6 cellular contexts compared by ENCODE assay signal in genomic region chr2:178525010-178525409, GRCh38. TPM values are rescaled to one million over a fixed set of nuclear protein-coding genes. Genes with fewer than 3 reads are reported as not detected.
DNase-seq lines count a peak whose midpoint lies in the region; ATAC-seq and TF ChIP-seq lines count a peak whose summit lies in the region.
"Not testable (repeated sequence)": the region's sequence is repeated elsewhere in the genome, so short reads cannot be mapped to it uniquely, and the experiment has no call there.

No MANE protein-coding gene starts in this region.

- H3K36me3 ChIP-seq in HEK293 (ENCODE audit: control insufficient read depth in 2 of 2, insufficient read depth in 1 of 2, low read length in 2 of 2): not testable (repeated sequence)

- H3K4me3 Mint-ChIP-seq in activated CD4-positive, alpha-beta T cell treated with anti-CD3 and anti-CD28 coated beads, Interleukin-2, amount 10 ng/mL, durations not matched to agents 24 days and 14 days; activated naive CD4-positive, alpha-beta T cell treated with anti-CD3 and anti-CD28 coated beads, Interleukin-2, amount 50 U/mL, for 24 hours: not testable (repeated sequence)
- peak overlapping the region; percentile 51 for H3K4me3 Mint-ChIP-seq in activated T-cell treated with anti-CD3 and anti-CD28 coated beads, Interleukin-2, amount 50 U/mL, for 24 hours
- peak overlapping the region; percentile 34 for H3K4me3 Mint-ChIP-seq in activated naive CD8-positive, alpha-beta T cell treated with anti-CD3 and anti-CD28 coated beads, Interleukin-2, amount 50 U/mL, for 24 hours
- peak overlapping the region in 4 of 5 experiments; percentile 32 to 66 (median 54) for H3K4me3 Mint-ChIP-seq in brain

- not testable (repeated sequence) for H3K4me3 ChIP-seq in HEK293 (ENCODE audit: low read depth, low read length)

- H3K27ac Mint-ChIP-seq in activated CD4-positive, alpha-beta T cell treated with anti-CD3 and anti-CD28 coated beads, Interleukin-2, amount 10 ng/mL, durations not matched to agents 24 days and 14 days; activated T-cell treated with anti-CD3 and anti-CD28 coated beads, Interleukin-2, amount 50 U/mL, for 24 hours; activated naive CD8-positive, alpha-beta T cell treated with anti-CD3 and anti-CD28 coated beads, Interleukin-2, amount 50 U/mL, for 24 hours; brain: not testable (repeated sequence)
- peak overlapping the region; percentile 30 for H3K27ac Mint-ChIP-seq in activated naive CD4-positive, alpha-beta T cell treated with anti-CD3 and anti-CD28 coated beads, Interleukin-2, amount 50 U/mL, for 24 hours

- H3K27ac ChIP-seq in HEK293 (ENCODE audit: extremely low read depth, low read depth, low read length): not testable (repeated sequence)

- H3K4me1 ChIP-seq in HEK293 (ENCODE audit: control insufficient read depth, insufficient read depth, low read length): not testable (repeated sequence)

- ATAC-seq in activated naive CD8-positive, alpha-beta T cell treated with anti-CD3 and anti-CD28 coated beads, Interleukin-2, amount 50 U/mL, for 24 hours: not testable (repeated sequence)

- H3K36me3 Mint-ChIP-seq in activated CD4-positive, alpha-beta T cell treated with anti-CD3 and anti-CD28 coated beads, Interleukin-2, amount 10 ng/mL, durations not matched to agents 24 days and 14 days (ENCODE audit: low read depth): peaks cover 25% of the 10 kb centered on the region
- peaks cover 55% of the 10 kb centered on the region for H3K36me3 Mint-ChIP-seq in activated T-cell treated with anti-CD3 and anti-CD28 coated beads, Interleukin-2, amount 50 U/mL, for 24 hours (ENCODE audit: low read depth)
- H3K36me3 Mint-ChIP-seq in activated naive CD4-positive, alpha-beta T cell treated with anti-CD3 and anti-CD28 coated beads, Interleukin-2, amount 50 U/mL, for 24 hours: peaks cover 14% of the 10 kb centered on the region
- H3K36me3 Mint-ChIP-seq in activated naive CD8-positive, alpha-beta T cell treated with anti-CD3 and anti-CD28 coated beads, Interleukin-2, amount 50 U/mL, for 24 hours (ENCODE audit: low read depth): peaks cover 25% of the 10 kb centered on the region
- H3K36me3 Mint-ChIP-seq in brain: peaks cover 41% of the 10 kb centered on the region

- H3K27me3 Mint-ChIP-seq in activated CD4-positive, alpha-beta T cell treated with anti-CD3 and anti-CD28 coated beads, Interleukin-2, amount 10 ng/mL, durations not matched to agents 24 days and 14 days; activated T-cell treated with anti-CD3 and anti-CD28 coated beads, Interleukin-2, amount 50 U/mL, for 24 hours; activated naive CD4-positive, alpha-beta T cell treated with anti-CD3 and anti-CD28 coated beads, Interleukin-2, amount 50 U/mL, for 24 hours; activated naive CD8-positive, alpha-beta T cell treated with anti-CD3 and anti-CD28 coated beads, Interleukin-2, amount 50 U/mL, for 24 hours; brain: not testable (repeated sequence)

- peaks cover 42% of the 10 kb centered on the region for H3K4me1 Mint-ChIP-seq in activated CD4-positive, alpha-beta T cell treated with anti-CD3 and anti-CD28 coated beads, Interleukin-2, amount 10 ng/mL, durations not matched to agents 24 days and 14 days
- H3K4me1 Mint-ChIP-seq in activated T-cell treated with anti-CD3 and anti-CD28 coated beads, Interleukin-2, amount 50 U/mL, for 24 hours (ENCODE audit: low read depth): peaks cover 81% of the 10 kb centered on the region
- peaks cover 34% of the 10 kb centered on the region for H3K4me1 Mint-ChIP-seq in activated naive CD4-positive, alpha-beta T cell treated with anti-CD3 and anti-CD28 coated beads, Interleukin-2, amount 50 U/mL, for 24 hours
- peaks cover 44% of the 10 kb centered on the region for H3K4me1 Mint-ChIP-seq in activated naive CD8-positive, alpha-beta T cell treated with anti-CD3 and anti-CD28 coated beads, Interleukin-2, amount 50 U/mL, for 24 hours
- peaks cover 24% of the 10 kb centered on the region for H3K4me1 Mint-ChIP-seq in brain

- POLR2A ChIA-PET in HEK293 (lab: Yijun Ruan, JAX): not testable (repeated sequence)

- not testable (repeated sequence) for TF ChIP-seq CTCF in HEK293 (tag by site-specific recombination; IDR thresholded peaks at IDR 0.05); brain (conservative IDR thresholded peaks at IDR 0.05)

- CTCF ChIA-PET in HEK293 (lab: Yijun Ruan, JAX): interaction anchor here (0.7 kb wide), 1 partner anchor 414 kb away, joined by 3 read pairs; no protein-coding TSS in a partner anchor

- H3K9me3 ChIP-seq in HEK293 (ENCODE audit: control insufficient read depth, insufficient read depth, low read depth, low read length): not testable (repeated sequence)

- intact Hi-C loops in activated CD4-positive, alpha-beta T cell treated with anti-CD3 and anti-CD28 coated beads, Interleukin-2, amount 10 ng/mL, durations not matched to agents 24 days and 14 days (cut with micrococcal nuclease): not testable (repeated sequence)

- DNase-seq in activated CD4-positive, alpha-beta T cell treated with anti-CD3 and anti-CD28 coated beads, Interleukin-2, amount 10 ng/mL, durations not matched to agents 24 days and 14 days: peak; percentile 31
- DNase-seq in activated T-cell treated with anti-CD3 and anti-CD28 coated beads, Interleukin-2, amount 50 U/mL, for 24 hours; activated naive CD8-positive, alpha-beta T cell treated with anti-CD3 and anti-CD28 coated beads, Interleukin-2, amount 50 U/mL, for 24 hours: not testable (repeated sequence)

- H3K9me3 Mint-ChIP-seq in activated CD4-positive, alpha-beta T cell treated with anti-CD3 and anti-CD28 coated beads, Interleukin-2, amount 10 ng/mL, durations not matched to agents 24 days and 14 days; activated T-cell treated with anti-CD3 and anti-CD28 coated beads, Interleukin-2, amount 50 U/mL, for 24 hours; activated naive CD4-positive, alpha-beta T cell treated with anti-CD3 and anti-CD28 coated beads, Interleukin-2, amount 50 U/mL, for 24 hours; activated naive CD8-positive, alpha-beta T cell treated with anti-CD3 and anti-CD28 coated beads, Interleukin-2, amount 50 U/mL, for 24 hours; brain: not testable (repeated sequence)

TF ChIP-seq in HEK293, 187 proteins besides CTCF, POLR2A, EP300 and RAD21:
- TF ChIP-seq ZNF580 (tag by site-specific recombination; IDR thresholded peaks at IDR 0.05) (peak; percentile 37; the same call in 1 of the 2 replicates), ZNF146 (tag by site-specific recombination; IDR thresholded peaks at IDR 0.05) (peak; percentile 84)

RNA-seq across cellular contexts. Expression of gene PLEKHA3, which starts 44.8 kb away (rescaled TPM):
- 28.0 and 35.4 TPM in 2 replicates for total RNA-seq in activated CD4-positive, alpha-beta T cell treated with anti-CD3 and anti-CD28 coated beads, Interleukin-2, amount 10 ng/mL, durations not matched to agents 24 days and 14 days
- polyA plus RNA-seq in brain (ENCODE audit: insufficient read depth, low read depth, low replicate concordance): 6.4 TPM

RNA-seq across cellular contexts. Expression of gene FKBP7, which starts 46.6 kb away (rescaled TPM):
- total RNA-seq in activated CD4-positive, alpha-beta T cell treated with anti-CD3 and anti-CD28 coated beads, Interleukin-2, amount 10 ng/mL, durations not matched to agents 24 days and 14 days: 4.8 and 4.9 TPM in 2 replicates
- 11.1 TPM for polyA plus RNA-seq in brain (ENCODE audit: insufficient read depth, low read depth, low replicate concordance)
